ENCODE assay signal across 11 cellular contexts in the genomic region with DNA sequence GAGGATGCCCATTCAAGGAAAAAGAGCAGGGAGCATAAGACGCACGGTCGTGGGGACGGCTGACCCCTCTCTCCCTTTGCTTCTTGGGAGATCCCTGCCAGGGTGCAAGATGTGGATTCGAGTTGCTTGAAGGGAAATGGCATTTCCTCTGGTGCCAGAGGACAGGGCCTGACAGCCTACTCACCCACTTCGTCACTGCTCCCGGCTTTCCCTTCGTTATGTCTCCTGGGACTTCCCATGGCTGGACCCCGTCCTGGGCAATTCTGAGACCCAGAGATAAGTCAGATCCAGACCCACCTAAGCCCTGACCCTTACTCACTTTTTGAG. TPM values are rescaled to one million over a fixed set of nuclear protein-coding genes. Genes with fewer than 3 reads are reported as not detected.
DNase-seq lines count a peak whose midpoint lies in the region; ATAC-seq and TF ChIP-seq lines count a peak whose summit lies in the region.
"Had no signal": no experiment of that assay in that cellular context is flagged by ENCODE, and none has a peak within 500 bp of the region (broad histone marks: within the 10 kb centered on the region; RNA-seq: fewer than 3 reads in every experiment).

No MANE protein-coding gene starts in this region.

- H3K9ac ChIP-seq in HUES64 (ENCODE audit: low read depth, low read length): peak overlapping the region; percentile 78

- DNase-seq in AG04450 (ENCODE audit: low read depth, low spot score) (no peak), dorsolateral prefrontal cortex (no peak), D341Med (ENCODE audit: low spot score) (no peak)
- DNase-seq: activated naive CD4-positive, alpha-beta T cell treated with anti-CD3 and anti-CD28 coated beads for 36 hours; DMS79 treated with DMSO at 0.1 percent for 48 hours; immature natural killer cell had no signal

- intact Hi-C loops in dorsolateral prefrontal cortex (cut with DNase I): loop anchor here in 1 of 2 donors (10.0 kb wide), 1 partner anchor 394 kb away; the partner anchor contains the start of gene RPL13A

- H3K27me3 ChIP-seq in AG04450 (ENCODE audit: control insufficient read depth, insufficient read depth, low read length): no peaks in the 10 kb centered on the region
- H3K27me3 ChIP-seq in HUES64 (ENCODE audit: insufficient read depth, low read length): no peaks in the 10 kb centered on the region
- no peaks in the 10 kb centered on the region for H3K27me3 ChIP-seq in dorsolateral prefrontal cortex
- H3K27me3 ChIP-seq in muscle layer of duodenum (ENCODE audit: low read depth, low read length): no peaks in the 10 kb centered on the region

- H3K27ac ChIP-seq in AG04450 (ENCODE audit: low read depth, low read length) (no peak overlapping the region), HUES64 (ENCODE audit: low read depth, low read length) (peak overlapping the region; percentile 95), dorsolateral prefrontal cortex (peak overlapping the region in 32 of 59 donors; percentile 97 to 100 (median 100)), muscle layer of duodenum (ENCODE audit: low read length) (peak overlapping the region; percentile 99)

- ATAC-seq in HG02610 (IDR thresholded peaks at IDR 0.05; ENCODE audit: unreplicated experiment) (no peak), HG03460 (IDR thresholded peaks at IDR 0.05; ENCODE audit: unreplicated experiment) (no peak), GM21786 (IDR thresholded peaks at IDR 0.05; ENCODE audit: unreplicated experiment) (no peak)

- H3K9me3 ChIP-seq in AG04450 (ENCODE audit: control insufficient read depth, insufficient read depth, low read length): peaks cover 13% of the 10 kb centered on the region
- no peaks in the 10 kb centered on the region for H3K9me3 ChIP-seq in HUES64 (ENCODE audit: insufficient read depth, low read depth, low read length)
- no peaks in the 10 kb centered on the region for H3K9me3 ChIP-seq in muscle layer of duodenum (ENCODE audit: control insufficient read depth in 1 of 2, low read length in 2 of 2)

- CTCF ChIA-PET in AG04450 (lab: Charles Lee): no interaction called here

- H3K4me1 ChIP-seq in HUES64 (ENCODE audit: insufficient read depth, low read length): peaks cover 10% of the 10 kb centered on the region
- peaks cover 10 to 29% of the 10 kb centered on the region in 2 donors for H3K4me1 ChIP-seq in muscle layer of duodenum (ENCODE audit: control insufficient read depth in 1 of 2, insufficient read depth in 2 of 2, low read length in 2 of 2)

- H3K36me3 ChIP-seq in HUES64 (ENCODE audit: insufficient read depth, low read length) (peaks cover 49% of the 10 kb centered on the region), muscle layer of duodenum (ENCODE audit: control insufficient read depth in 1 of 2, insufficient read depth in 2 of 2, low read length in 2 of 2) (peaks cover 40 to 60% of the 10 kb centered on the region in 2 donors)

- WGBS in HUES64: 87% methylated on average over 9 of the region's 9 CpGs

- peak overlapping the region; percentile 89 for H3K4me3 ChIP-seq in AG04450 (ENCODE audit: low read depth, low read length)
- peak overlapping the region; percentile 79 for H3K4me3 ChIP-seq in HUES64 (ENCODE audit: low read length)
- H3K4me3 ChIP-seq in dorsolateral prefrontal cortex: peak overlapping the region in 52 of 59 donors; percentile 71 to 100 (median 96)
- H3K4me3 ChIP-seq in muscle layer of duodenum (ENCODE audit: low read depth in 1 of 2, low read length in 2 of 2): peak overlapping the region; percentile 92 to 93

- TF ChIP-seq CTCF in AG04450 (IDR thresholded peaks at IDR 0.05; ENCODE audit: low read depth, low read length): no peak
- no peak for TF ChIP-seq CTCF in dorsolateral prefrontal cortex (IDR thresholded peaks at IDR 0.05 in 54 of 56, conservative IDR thresholded peaks at IDR 0.05 in 2 of 56; ENCODE audit: low read depth in 1 of 56, partially characterized antibody in 56 of 56)

- POLR2A ChIA-PET in AG04450 (lab: Yijun Ruan, JAX): no interaction called here

RNA-seq across cellular contexts. Expression of gene TBC1D17, which starts 1.2 kb away (rescaled TPM):
- 15.6 and 23.0 TPM in 2 replicates for polyA plus RNA-seq in AG04450 (2011; rRNA removed)
- polyA minus RNA-seq in AG04450 (2011; rRNA and poly(A)+ RNA removed): 24.6 and 29.6 TPM in 2 replicates
- polyA plus RNA-seq in HUES64 (2013, experiment 1 of 2): 30.9 TPM
- 30.7 TPM for polyA plus RNA-seq in HUES64 (2013, experiment 2 of 2)
- total RNA-seq in dorsolateral prefrontal cortex: 100 to 1,000 TPM in 14 of 120 experiments, 10 to 100 TPM in 106; 61.4 to 116 (median 85.9) TPM

RNA-seq across cellular contexts. Expression of gene AKT1S1, which starts 1.6 kb away (rescaled TPM):
- polyA plus RNA-seq in AG04450 (2011; rRNA removed): 27.5 and 33.1 TPM in 2 replicates
- polyA minus RNA-seq in AG04450 (2011; rRNA and poly(A)+ RNA removed): 20.7 and 22.4 TPM in 2 replicates
- 41.6 TPM for polyA plus RNA-seq in HUES64 (2013, experiment 1 of 2)
- 37.1 TPM for polyA plus RNA-seq in HUES64 (2013, experiment 2 of 2)
- total RNA-seq in dorsolateral prefrontal cortex: 10 to 100 TPM; 19.9 to 42.2 (median 27.8) TPM

RNA-seq across cellular contexts. Expression of gene PNKP, which starts 11.3 kb away (rescaled TPM):
- polyA plus RNA-seq in AG04450 (2011; rRNA removed): 13.0 and 13.1 TPM in 2 replicates
- 12.2 and 17.3 TPM in 2 replicates for polyA minus RNA-seq in AG04450 (2011; rRNA and poly(A)+ RNA removed)
- 54.9 TPM for polyA plus RNA-seq in HUES64 (2013, experiment 1 of 2)
- 50.5 TPM for polyA plus RNA-seq in HUES64 (2013, experiment 2 of 2)
- 10 to 100 TPM; 26.3 to 92.5 (median 46.7) TPM for total RNA-seq in dorsolateral prefrontal cortex

RNA-seq across cellular contexts. Expression of gene IL4I1, which starts 18.0 kb away (rescaled TPM):
- 0.30 and 0.92 TPM in 2 replicates for polyA plus RNA-seq in AG04450 (2011; rRNA removed)
- 0.30 and 1.1 TPM in 2 replicates for polyA minus RNA-seq in AG04450 (2011; rRNA and poly(A)+ RNA removed)
- polyA plus RNA-seq in HUES64 (2013, experiment 1 of 2): 0.60 TPM
- 0.25 TPM for polyA plus RNA-seq in HUES64 (2013, experiment 2 of 2)
- 1 to 10 TPM in 52 of 120 experiments, under 1 TPM in 57, not detected in 11; 0.23 to 6.1 (median 0.96) TPM for total RNA-seq in dorsolateral prefrontal cortex

RNA-seq across cellular contexts. Expression of gene PTOV1, which starts 27.7 kb away (rescaled TPM):
- 37.6 and 58.5 TPM in 2 replicates for polyA plus RNA-seq in AG04450 (2011; rRNA removed)
- 69.9 and 97.7 TPM in 2 replicates for polyA minus RNA-seq in AG04450 (2011; rRNA and poly(A)+ RNA removed)
- polyA plus RNA-seq in HUES64 (2013, experiment 1 of 2): 193 TPM
- 199 TPM for polyA plus RNA-seq in HUES64 (2013, experiment 2 of 2)
- 100 to 1,000 TPM; 186 to 437 (median 239) TPM for total RNA-seq in dorsolateral prefrontal cortex
